1 cellular context compared by ENCODE assay signal in the genomic region with DNA sequence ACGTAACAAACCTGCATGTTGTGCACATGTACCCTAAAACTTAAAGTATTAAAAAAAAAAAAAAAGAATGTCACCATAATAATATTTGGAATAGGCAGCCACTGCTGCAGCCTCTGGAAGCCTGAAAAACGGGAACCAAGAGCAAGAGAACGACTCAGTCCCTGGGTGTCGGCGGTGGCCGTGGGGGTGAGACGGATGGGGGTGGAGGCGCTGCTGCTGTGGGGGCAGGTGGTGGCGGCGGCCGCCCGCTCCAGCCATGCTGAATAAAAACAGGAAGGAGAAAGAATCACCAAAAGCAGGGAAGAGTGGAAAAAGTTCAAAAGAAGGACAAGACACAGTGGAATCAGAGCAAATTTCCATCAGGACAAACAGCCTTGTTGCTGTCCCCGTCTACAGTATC.
TF ChIP-seq lines count a peak whose summit lies in the region.

No MANE protein-coding gene starts in this region.

TF ChIP-seq in IMR-90, 13 proteins besides CTCF, POLR2A, EP300 and RAD21 (continued from another document):
- TF ChIP-seq ELK1 (IDR thresholded peaks at IDR 0.05; ENCODE audit: borderline replicate concordance, low read depth, low read length) (no peak), SMC3 (IDR thresholded peaks at IDR 0.05; ENCODE audit: low read depth, low read length) (no peak), MAZ (IDR thresholded peaks at IDR 0.05; ENCODE audit: borderline replicate concordance, low read depth, low read length) (no peak), RCOR1 (IDR thresholded peaks at IDR 0.05; ENCODE audit: insufficient replicate concordance, low read length) (no peak), CHD1 (IDR thresholded peaks at IDR 0.05; ENCODE audit: low read depth, low read length) (no peak), FOS (IDR thresholded peaks at IDR 0.05; ENCODE audit: low read depth, low read length) (no peak), NFE2L2 (IDR thresholded peaks at IDR 0.05; ENCODE audit: low read depth, low read length) (no peak), MXI1 (IDR thresholded peaks at IDR 0.05; ENCODE audit: borderline replicate concordance, low read depth, low read length) (no peak), MAFK (IDR thresholded peaks at IDR 0.05; ENCODE audit: low read depth, low read length) (no peak), RFX5 (IDR thresholded peaks at IDR 0.05; ENCODE audit: low read depth, low read length) (no peak), CEBPB (IDR thresholded peaks at IDR 0.05; ENCODE audit: low read depth, low read length) (no peak)
- TF ChIP-seq, protein P1, sequence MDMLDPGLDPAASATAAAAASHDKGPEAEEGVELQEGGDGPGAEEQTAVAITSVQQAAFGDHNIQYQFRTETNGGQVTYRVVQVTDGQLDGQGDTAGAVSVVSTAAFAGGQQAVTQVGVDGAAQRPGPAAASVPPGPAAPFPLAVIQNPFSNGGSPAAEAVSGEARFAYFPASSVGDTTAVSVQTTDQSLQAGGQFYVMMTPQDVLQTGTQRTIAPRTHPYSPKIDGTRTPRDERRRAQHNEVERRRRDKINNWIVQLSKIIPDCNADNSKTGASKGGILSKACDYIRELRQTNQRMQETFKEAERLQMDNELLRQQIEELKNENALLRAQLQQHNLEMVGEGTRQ (IDR thresholded peaks at IDR 0.05; ENCODE audit: low read depth, low read length): no peak
TF ChIP-seq in IMR-90: peak in this region for 0.
